Comparison of ENCODE assay signal across 15 cellular contexts in the genomic region with DNA sequence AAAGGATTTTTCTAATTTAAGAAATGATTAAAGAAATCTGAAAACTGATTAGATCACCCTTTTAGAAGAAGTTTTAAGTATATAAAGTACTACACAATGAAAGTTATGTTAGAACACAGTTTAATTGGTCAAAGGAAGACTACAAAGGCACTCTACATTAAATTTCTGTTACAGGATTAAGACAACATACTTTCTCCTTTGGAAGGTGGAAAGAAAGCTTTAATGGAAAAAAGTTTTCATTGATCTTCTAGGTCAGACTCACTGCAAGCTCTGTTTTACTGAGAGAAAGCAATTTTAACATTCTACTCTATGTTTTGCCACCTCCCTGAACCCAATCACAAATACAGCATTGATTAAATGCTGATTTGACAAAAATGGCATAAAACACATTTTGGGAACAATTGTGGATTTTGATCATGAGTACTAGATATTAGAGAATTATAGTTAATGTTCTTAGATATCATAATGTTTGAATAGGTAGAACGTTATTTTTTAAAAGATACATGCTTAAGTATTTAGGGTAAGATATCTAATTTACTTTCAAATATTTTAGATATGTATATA.
"Had no signal": no experiment of that assay in that cellular context is flagged by ENCODE, and none has a peak within 500 bp of the region (broad histone marks: within the 10 kb centered on the region; RNA-seq: fewer than 3 reads in every experiment).

No MANE protein-coding gene starts in this region.

- ATAC-seq: activated CD4-positive, alpha-beta T cell treated with anti-CD3 and anti-CD28 coated beads for 36 hours; gastroesophageal sphincter; heart right ventricle; left cardiac atrium; lower lobe of right lung; pancreas had no signal

- DNase-seq: activated CD4-positive, alpha-beta T cell treated with anti-CD3 and anti-CD28 coated beads for 36 hours; activated CD8-positive, alpha-beta memory T cell treated with anti-CD3 and anti-CD28 coated beads, Interleukin-2, amount 50 U/mL, for 48 hours; activated naive CD4-positive, alpha-beta T cell treated with Interleukin-2 at 50 U/mL for 16 hours; dorsolateral prefrontal cortex; erythroblast; heart right ventricle; left cardiac atrium; lower lobe of right lung; naive B cell; pancreas; stimulated activated CD4-positive, alpha-beta T cell treated with anti-CD3 and anti-CD28 coated beads, Interleukin-1b, Interleukin-23, amount 100 ng/mL, for 48 hours; T-helper 1 cell; WERI-Rb-1 had no signal

- H3K9me3 Mint-ChIP-seq: activated T-helper 17 cell treated with anti-CD3 and anti-CD28 coated beads, Interleukin-2, amount 50 U/mL, for 72 hours; naive B cell had no signal

- H3K27ac Mint-ChIP-seq: activated CD4-positive, alpha-beta T cell treated with anti-CD3 and anti-CD28 coated beads for 36 hours; activated T-helper 17 cell treated with anti-CD3 and anti-CD28 coated beads, Interleukin-2, amount 50 U/mL, for 72 hours had no signal

- H3K9me3 ChIP-seq: gastroesophageal sphincter, heart right ventricle, lower lobe of right lung, pancreas had no signal

- H3K27ac ChIP-seq: gastroesophageal sphincter, heart right ventricle, lower lobe of right lung, pancreas, WERI-Rb-1 had no signal

- H3K4me3 Mint-ChIP-seq: activated CD4-positive, alpha-beta T cell treated with anti-CD3 and anti-CD28 coated beads for 36 hours; activated T-helper 17 cell treated with anti-CD3 and anti-CD28 coated beads, Interleukin-2, amount 50 U/mL, for 72 hours; naive B cell had no signal

- H3K4me3 ChIP-seq: dorsolateral prefrontal cortex, gastroesophageal sphincter, heart right ventricle, lower lobe of right lung, pancreas had no signal

- H3K27me3 Mint-ChIP-seq: activated CD4-positive, alpha-beta T cell treated with anti-CD3 and anti-CD28 coated beads for 36 hours; activated T-helper 17 cell treated with anti-CD3 and anti-CD28 coated beads, Interleukin-2, amount 50 U/mL, for 72 hours; naive B cell had no signal

- H3K27me3 ChIP-seq: dorsolateral prefrontal cortex, gastroesophageal sphincter, heart right ventricle, pancreas had no signal

- H3K4me1 ChIP-seq: pancreas had no signal
